ENCODE assay signal across 21 cellular contexts in genomic region chr1:50179639-50180038, GRCh38.
"Had no signal": no experiment of that assay in that cellular context is flagged by ENCODE, and none has a peak within 500 bp of the region (broad histone marks: within the 10 kb centered on the region; RNA-seq: fewer than 3 reads in every experiment).

No MANE protein-coding gene starts in this region.

- H3K9me3 ChIP-seq: MG63, SK-N-SH had no signal

- H3K4me2 ChIP-seq: SK-N-SH had no signal

- ATAC-seq: Panc1, PC-3 had no signal

- H3K27me3 ChIP-seq: MG63 had no signal

- H3K27ac ChIP-seq: RWPE1 had no signal

- H3K9me2 ChIP-seq: SK-N-SH had no signal

- H3K9ac ChIP-seq: SK-N-SH had no signal

- H3K36me3 ChIP-seq: MG63 had no signal

- DNase-seq: IMR-90, Karpas-422, KG1, MG63, NCI-H1092, NCI-H1105 treated with DMSO at 0.1 percent for 48 hours, NCI-H1417 treated with DMSO at 0.1 percent for 48 hours, NCI-H146, NCI-H1694 treated with DMSO at 0.1 percent for 48 hours, NCI-H1930, NCI-H2081, NCI-H2107, NCI-H2227 treated with DMSO at 0.1 percent for 48 hours, NCI-H524 treated with DMSO at 0.1 percent for 48 hours, NCI-H69, NCI-H774, PC-3, SHP77, SK-N-SH had no signal

- H3K4me3 ChIP-seq: MG63 had no signal
